38 cellular contexts compared by ENCODE assay signal in the genomic region with DNA sequence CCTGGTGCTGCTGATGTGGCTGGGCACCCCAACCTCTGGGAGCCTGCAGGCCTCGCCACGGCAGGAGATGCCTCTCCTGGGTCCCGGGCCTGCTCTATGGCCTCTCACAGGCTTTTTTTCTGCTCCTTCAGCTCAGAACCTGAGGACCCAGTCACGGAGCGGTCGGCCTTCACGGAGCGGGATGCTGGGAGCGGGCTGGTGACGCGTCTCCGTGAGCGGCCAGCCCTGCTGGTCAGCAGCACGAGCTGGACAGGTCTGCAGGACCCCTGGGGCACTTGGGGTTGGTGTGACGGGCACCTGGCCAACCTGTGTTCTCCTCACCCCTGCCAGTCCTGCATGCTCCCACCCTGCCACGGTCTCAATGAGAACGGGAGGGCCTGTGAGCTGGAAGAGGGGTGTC. TPM values are rescaled to one million over a fixed set of nuclear protein-coding genes. Genes with fewer than 3 reads are reported as not detected.
"Had no signal": no experiment of that assay in that cellular context is flagged by ENCODE, and none has a peak within 500 bp of the region (broad histone marks: within the 10 kb centered on the region; RNA-seq: fewer than 3 reads in every experiment).

No MANE protein-coding gene starts in this region.

- H3K9me3 ChIP-seq: MG63 had no signal

- H3K27me3 ChIP-seq: MG63 had no signal

- DNase-seq: Karpas-422, Kasumi-1, KG1, MG63, MM.1S, MV-4-11, NCI-H1048, NCI-H1092, NCI-H1092 treated with DMSO at 0.1 percent for 48 hours, NCI-H1105, NCI-H1105 treated with DMSO at 0.1 percent for 48 hours, NCI-H1417, NCI-H1417 treated with DMSO at 0.1 percent for 48 hours, NCI-H1436, NCI-H1436 treated with DMSO at 0.1 percent for 48 hours, NCI-H146, NCI-H1694, NCI-H1694 treated with DMSO at 0.1 percent for 48 hours, NCI-H187, NCI-H187 treated with DMSO at 0.1 percent for 48 hours, NCI-H1930, NCI-H2029, NCI-H2029 treated with DMSO at 0.1 percent for 48 hours, NCI-H2081, NCI-H2081 treated with DMSO at 0.1 percent for 48 hours, NCI-H2107, NCI-H2171, NCI-H2171 treated with DMSO at 0.1 percent for 48 hours, NCI-H2227 treated with DMSO at 0.1 percent for 48 hours, NCI-H226, NCI-H345, NCI-H446, NCI-H446 treated with DMSO at 0.1 percent for 48 hours, NCI-H510A had no signal

- H3K9ac ChIP-seq: KMS-11 had no signal

- H3K4me2 ChIP-seq: KMS-11 had no signal

- H3K4me3 ChIP-seq: MG63 had no signal

- H3K27ac ChIP-seq: KMS-11 had no signal

RNA-seq across cellular contexts. Expression of gene C16orf89, which starts 12.9 kb away (rescaled TPM):
- total RNA-seq: LHCN-M2, MCF 10A, NCI-H460 had no signal
